8 cellular contexts compared by ENCODE assay signal in genomic region chr22:21982338-21982965, GRCh38. TPM values are rescaled to one million over a fixed set of nuclear protein-coding genes. Genes with fewer than 3 reads are reported as not detected.
DNase-seq lines count a peak whose midpoint lies in the region; ATAC-seq and TF ChIP-seq lines count a peak whose summit lies in the region.

TSS of gene TOP3B (minus strand) at chr22:21982787. CDS start at chr22:21975709, 7,078 bp downstream.

- peak; percentile 69 to 83 (median 75) for DNase-seq in CD4-positive, alpha-beta T cell
- peak; percentile 73 for DNase-seq in NCI-H146 (lab: John Stamatoyannopoulos, UW)
- DNase-seq in right cardiac atrium: peak; percentile 84 to 93 (median 93)
- peak; percentile 29 for DNase-seq in pulmonary artery endothelial cell (ENCODE audit: low read depth, low spot score)

- H3K4me3 ChIP-seq in right cardiac atrium (ENCODE audit: low read length) (peak within 1 kb of the TSS; percentile 89), urinary bladder (ENCODE audit: low read depth, low read length) (peak within 1 kb of the TSS; percentile 93)

- H3K9me3 ChIP-seq in CD4-positive, alpha-beta T cell (ENCODE audit: control insufficient read depth, low read length): no peaks in the 10 kb centered on the region
- no peaks in the 10 kb centered on the region for H3K9me3 ChIP-seq in right cardiac atrium (ENCODE audit: control insufficient read depth, low read length)

- TF ChIP-seq CTCF in CD4-positive, alpha-beta T cell (IDR thresholded peaks at IDR 0.05): no peak

- no peaks in the 10 kb centered on the region for H3K27me3 Mint-ChIP-seq in CD4-positive, alpha-beta T cell

- H3K4me3 Mint-ChIP-seq in CD4-positive, alpha-beta T cell: peak within 1 kb of the TSS; percentile 94

- H3K4me1 ChIP-seq in right cardiac atrium (ENCODE audit: control insufficient read depth, insufficient read depth, low read length) (peaks cover 2% of the 10 kb centered on the region), urinary bladder (ENCODE audit: insufficient read depth) (no peaks in the 10 kb centered on the region)

- ATAC-seq in CD4-positive, alpha-beta T cell (ENCODE audit: poor library complexity): peak; percentile 94
- ATAC-seq in GM21737 (IDR thresholded peaks at IDR 0.05; ENCODE audit: unreplicated experiment) (peak; percentile 70), right cardiac atrium (peak; percentile 87 to 88)

- no peaks in the 10 kb centered on the region for H3K9me3 Mint-ChIP-seq in CD4-positive, alpha-beta T cell

- no peaks in the 10 kb centered on the region for H3K27me3 ChIP-seq in CD4-positive, alpha-beta T cell (ENCODE audit: control insufficient read depth, insufficient read depth, low read length)
- no peaks in the 10 kb centered on the region for H3K27me3 ChIP-seq in right cardiac atrium (ENCODE audit: control insufficient read depth, insufficient read depth)

- POLR2A ChIA-PET in CD4-positive, alpha-beta T cell (lab: Charles Lee): interaction anchor here (0.6 to 2.3 kb wide), 7 partner anchors 9 to 1912 kb away, joined by 3 to 12 read pairs (median 3); partner anchors contain the start of genes MIF and PPM1F

- under 1% methylated on average over 54 of the region's 54 CpGs for WGBS in right cardiac atrium
- under 1% methylated on average over 54 of the region's 54 CpGs for WGBS in urinary bladder

- H3K36me3 ChIP-seq in urinary bladder (ENCODE audit: insufficient read depth): no peaks in the 10 kb centered on the region

- H3K27ac Mint-ChIP-seq in CD4-positive, alpha-beta T cell: peak within 1 kb of the TSS; percentile 84

- H3K36me3 Mint-ChIP-seq in CD4-positive, alpha-beta T cell (ENCODE audit: low read depth): peaks cover 15% of the 10 kb centered on the region

- H3K4me1 Mint-ChIP-seq in CD4-positive, alpha-beta T cell (ENCODE audit: low read depth): peaks cover 49% of the 10 kb centered on the region

- intact Hi-C loops in CD4-positive, alpha-beta T cell (cut with DNase I, micrococcal nuclease): no loop called here
- intact Hi-C loops in T-helper 2 cell treated with Interferon-gamma antibody and Interleukin-4, amounts not matched to agents 100 ng/mL and 5 ng/mL, for 36 hours (cut with micrococcal nuclease): no loop called here
- intact Hi-C loops in right cardiac atrium (cut with DNase I): no loop called here

- CTCF ChIA-PET in CD4-positive, alpha-beta T cell (lab: Charles Lee): interaction anchor here (1.6 to 3.2 kb wide), 3 partner anchors 10 to 44 kb away, joined by 7 to 17 read pairs (median 10); partner anchors contain the start of gene PPM1F

- peak within 1 kb of the TSS; percentile 55 for H3K27ac ChIP-seq in CD4-positive, alpha-beta T cell (ENCODE audit: low read depth, low read length)
- H3K27ac ChIP-seq in angular gyrus (ENCODE audit: low read depth, low read length) (peak within 1 kb of the TSS; percentile 62), right cardiac atrium (ENCODE audit: low read length) (peak within 1 kb of the TSS; percentile 68), urinary bladder (ENCODE audit: low read depth) (peak within 1 kb of the TSS; percentile 70)

RNA-seq across cellular contexts. Expression of gene TOP3B, which starts in this region (rescaled TPM):
- total RNA-seq in CD4-positive, alpha-beta T cell: 10 to 100 TPM; 60.2 to 62.8 TPM
- 47.0 and 47.7 TPM in 2 replicates for total RNA-seq in T-helper 2 cell treated with Interferon-gamma antibody and Interleukin-4, amounts not matched to agents 100 ng/mL and 5 ng/mL, for 36 hours
- total RNA-seq in right cardiac atrium: 10 to 100 TPM; 12.7 to 17.8 (median 13.8) TPM
- 11.1 TPM for polyA plus RNA-seq in right cardiac atrium
- 22.4 and 31.9 TPM in 2 replicates for total RNA-seq in pulmonary artery endothelial cell
- 20.7 TPM for total RNA-seq in urinary bladder
- 12.6 TPM for polyA plus RNA-seq in urinary bladder

Comparison
In these comparisons a context has a peak if more than half of its experiments do, and no peak if none do; other contexts are left out.
1. Peak in every context shown above with its lines: DNase-seq, ATAC-seq, H3K4me3 ChIP-seq and H3K27ac ChIP-seq.
2. DNase-seq: peak in every context shown above with its lines; median percentile 93 in right cardiac atrium; 75 in CD4-positive, alpha-beta T cell; 73 in NCI-H146; 29 in pulmonary artery endothelial cell.